11 cellular contexts compared by ENCODE assay signal in the genomic region with DNA sequence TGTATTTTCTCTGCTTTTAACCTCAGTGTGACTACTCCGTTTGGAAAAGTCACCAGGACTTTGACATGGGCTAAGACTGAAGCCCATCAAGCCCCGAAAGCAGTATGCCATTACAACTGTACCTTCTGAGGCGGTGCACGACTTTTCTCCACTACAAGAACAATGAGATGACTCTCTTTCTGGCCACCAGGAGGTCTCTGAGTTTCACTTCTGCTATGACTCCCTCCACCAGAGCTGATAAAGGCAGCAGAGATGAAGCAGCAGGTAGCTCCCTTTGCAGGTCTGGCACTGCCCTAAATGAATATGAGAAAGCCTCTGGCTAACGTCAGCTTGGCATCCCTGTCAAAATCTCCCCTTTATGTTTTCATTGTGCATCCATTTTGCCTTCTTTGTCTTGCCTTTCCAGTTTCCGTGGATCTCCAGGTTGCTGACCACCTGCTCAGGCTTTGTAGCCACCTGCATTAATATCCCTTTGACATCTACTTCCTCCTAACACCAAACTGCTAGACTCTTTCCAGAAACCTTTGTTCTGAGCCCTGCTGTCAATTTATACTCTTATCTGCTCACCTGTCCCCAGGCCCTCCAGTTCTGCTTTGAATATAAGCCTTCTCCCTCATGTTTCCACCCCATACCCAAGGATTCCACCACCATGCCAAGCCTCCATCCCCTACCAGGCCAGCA.
DNase-seq lines count a peak whose midpoint lies in the region; ATAC-seq and TF ChIP-seq lines count a peak whose summit lies in the region.
"Had no signal": no experiment of that assay in that cellular context is flagged by ENCODE, and none has a peak within 500 bp of the region (broad histone marks: within the 10 kb centered on the region; RNA-seq: fewer than 3 reads in every experiment).

No MANE protein-coding gene starts in this region.

- no peaks in the 10 kb centered on the region for H3K36me3 Mint-ChIP-seq in activated CD4-positive, alpha-beta T cell treated with anti-CD3 and anti-CD28 coated beads for 36 hours (ENCODE audit: low read depth)

- peak; percentile 92 for ATAC-seq in HG02759 (IDR thresholded peaks at IDR 0.05; ENCODE audit: unreplicated experiment)
- no peak for ATAC-seq in activated CD4-positive, alpha-beta T cell treated with anti-CD3 and anti-CD28 coated beads for 36 hours

- CTCF ChIA-PET in activated CD4-positive, alpha-beta T cell treated with anti-CD3 and anti-CD28 coated beads for 36 hours (lab: Charles Lee) = interaction anchor here (1.1 kb wide), 1 partner anchor 15 kb away, joined by 3 read pairs; no protein-coding TSS in a partner anchor

- peak; percentile 8; the same call in 1 of the 2 replicates for TF ChIP-seq RAD21 in Ishikawa (IDR thresholded peaks at IDR 0.05; ENCODE audit: low read depth)

- peaks cover 12% of the 10 kb centered on the region for H3K4me1 Mint-ChIP-seq in activated CD4-positive, alpha-beta T cell treated with anti-CD3 and anti-CD28 coated beads for 36 hours

- no peak overlapping the region for H3K4me3 Mint-ChIP-seq in activated CD4-positive, alpha-beta T cell treated with anti-CD3 and anti-CD28 coated beads for 36 hours

- peaks cover 9% of the 10 kb centered on the region for H3K27me3 Mint-ChIP-seq in activated CD4-positive, alpha-beta T cell treated with anti-CD3 and anti-CD28 coated beads for 36 hours

- POLR2A ChIA-PET in activated CD4-positive, alpha-beta T cell treated with anti-CD3 and anti-CD28 coated beads for 36 hours (lab: Charles Lee) = no interaction called here

- no peak overlapping the region for H3K27ac Mint-ChIP-seq in activated CD4-positive, alpha-beta T cell treated with anti-CD3 and anti-CD28 coated beads for 36 hours

- DNase-seq in SKM-1 treated with dmso at 0.1 percent for 144 hours (lab: John Stamatoyannopoulos, UW; ENCODE audit: unreplicated experiment) (peak; percentile 0), SKM-1 (lab: John Stamatoyannopoulos, UW; ENCODE audit: unreplicated experiment) (no peak), 8988T (no peak)
- DNase-seq in activated CD4-positive, alpha-beta T cell treated with anti-CD3 and anti-CD28 coated beads for 48 hours = no peak
- no peak for DNase-seq in activated CD4-positive, alpha-beta T cell treated with anti-CD3 and anti-CD28 coated beads for 36 hours
- DNase-seq in activated T-cell treated with anti-CD3 and anti-CD28 coated beads, Interleukin-2, amount 50 U/mL, for 1 hour = no peak
- DNase-seq: activated CD4-positive, alpha-beta T cell treated with anti-CD3 and anti-CD28 coated beads, Interleukin-2, amount 50 U/mL, for 1 hour; GOT3; NCI-H524 had no signal

- no peak for TF ChIP-seq EP300 in Ishikawa (IDR thresholded peaks at IDR 0.05; ENCODE audit: borderline replicate concordance)

- H3K9me3 Mint-ChIP-seq in activated CD4-positive, alpha-beta T cell treated with anti-CD3 and anti-CD28 coated beads for 36 hours (ENCODE audit: low read depth) = peaks cover 2% of the 10 kb centered on the region

- intact Hi-C loops in activated CD4-positive, alpha-beta T cell treated with anti-CD3 and anti-CD28 coated beads for 36 hours (cut with DNase I, micrococcal nuclease) = loop anchor here in 1 of 2 experiments (5.0 kb wide), 2 partner anchors 123 to 1913 kb away; no protein-coding TSS in a partner anchor

TF ChIP-seq in Ishikawa, 13 proteins besides CTCF, POLR2A, EP300 and RAD21:
- no peak for TF ChIP-seq TEAD4 (IDR thresholded peaks at IDR 0.05)
- TF ChIP-seq CEBPB (IDR thresholded peaks at IDR 0.05) = no peak
- no peak for TF ChIP-seq TCF12 (IDR thresholded peaks at IDR 0.05; ENCODE audit: low read depth)
- TF ChIP-seq CREB1 (IDR thresholded peaks at IDR 0.05; ENCODE audit: low read depth) = no peak
- TF ChIP-seq NFIC (IDR thresholded peaks at IDR 0.05) = no peak
- TF ChIP-seq YY1 (IDR thresholded peaks at IDR 0.05; ENCODE audit: low read depth) = no peak
TF ChIP-seq in Ishikawa: peak in this region for 0.
